Comparison of ENCODE assay signal across 1 cellular context in the genomic region with DNA sequence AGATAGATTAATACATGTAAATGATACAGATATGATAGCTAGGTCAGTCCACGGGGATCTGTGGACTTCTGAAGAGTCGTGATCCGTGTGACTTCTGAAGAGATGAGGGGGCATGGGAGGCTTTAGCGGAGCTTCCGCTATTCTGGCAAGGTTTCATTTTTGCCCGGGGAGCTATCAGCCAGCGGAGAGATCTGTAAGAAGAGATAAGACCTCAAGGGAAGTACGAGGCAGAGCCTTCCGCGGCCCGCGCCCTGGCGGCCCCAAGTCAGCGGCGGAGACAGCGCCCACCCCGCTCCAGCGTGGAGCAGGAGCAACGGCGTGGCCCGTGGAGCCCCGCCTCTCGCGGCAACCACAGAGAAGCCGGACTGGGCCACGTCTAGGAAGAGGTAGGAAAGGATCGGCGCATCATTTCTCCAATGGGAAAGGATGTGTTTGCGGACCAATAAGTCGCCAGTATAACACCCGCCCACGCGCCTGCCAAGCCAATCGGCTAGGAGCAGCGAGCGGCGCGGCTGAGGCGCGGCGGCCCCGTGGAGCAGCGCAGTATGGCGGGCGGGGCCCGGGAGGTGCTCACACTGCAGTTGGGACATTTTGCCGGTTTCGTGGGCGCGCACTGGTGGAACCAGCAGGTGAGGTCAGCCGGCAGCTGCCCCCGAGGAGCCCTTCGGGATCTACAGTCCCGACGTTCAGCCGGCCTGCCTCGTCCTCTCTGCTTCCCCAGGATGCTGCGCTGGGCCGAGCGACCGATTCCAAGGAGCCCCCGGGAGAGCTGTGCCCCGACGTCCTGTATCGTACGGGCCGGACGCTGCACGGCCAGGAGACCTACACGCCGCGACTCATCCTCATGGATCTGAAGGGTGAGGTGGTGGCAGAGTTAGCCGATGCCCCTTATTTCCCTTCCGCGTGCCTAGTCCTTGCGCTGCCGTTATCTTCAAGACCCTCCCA.
TF ChIP-seq lines count a peak whose summit lies in the region.
"Not testable (repeated sequence)": the region's sequence is repeated elsewhere in the genome, so short reads cannot be mapped to it uniquely, and the experiment has no call there.

No MANE protein-coding gene starts in this region.

TF ChIP-seq in HepG2, 621 proteins besides CTCF, POLR2A, EP300 and RAD21 (continued from another document):
- TF ChIP-seq, protein P1, sequence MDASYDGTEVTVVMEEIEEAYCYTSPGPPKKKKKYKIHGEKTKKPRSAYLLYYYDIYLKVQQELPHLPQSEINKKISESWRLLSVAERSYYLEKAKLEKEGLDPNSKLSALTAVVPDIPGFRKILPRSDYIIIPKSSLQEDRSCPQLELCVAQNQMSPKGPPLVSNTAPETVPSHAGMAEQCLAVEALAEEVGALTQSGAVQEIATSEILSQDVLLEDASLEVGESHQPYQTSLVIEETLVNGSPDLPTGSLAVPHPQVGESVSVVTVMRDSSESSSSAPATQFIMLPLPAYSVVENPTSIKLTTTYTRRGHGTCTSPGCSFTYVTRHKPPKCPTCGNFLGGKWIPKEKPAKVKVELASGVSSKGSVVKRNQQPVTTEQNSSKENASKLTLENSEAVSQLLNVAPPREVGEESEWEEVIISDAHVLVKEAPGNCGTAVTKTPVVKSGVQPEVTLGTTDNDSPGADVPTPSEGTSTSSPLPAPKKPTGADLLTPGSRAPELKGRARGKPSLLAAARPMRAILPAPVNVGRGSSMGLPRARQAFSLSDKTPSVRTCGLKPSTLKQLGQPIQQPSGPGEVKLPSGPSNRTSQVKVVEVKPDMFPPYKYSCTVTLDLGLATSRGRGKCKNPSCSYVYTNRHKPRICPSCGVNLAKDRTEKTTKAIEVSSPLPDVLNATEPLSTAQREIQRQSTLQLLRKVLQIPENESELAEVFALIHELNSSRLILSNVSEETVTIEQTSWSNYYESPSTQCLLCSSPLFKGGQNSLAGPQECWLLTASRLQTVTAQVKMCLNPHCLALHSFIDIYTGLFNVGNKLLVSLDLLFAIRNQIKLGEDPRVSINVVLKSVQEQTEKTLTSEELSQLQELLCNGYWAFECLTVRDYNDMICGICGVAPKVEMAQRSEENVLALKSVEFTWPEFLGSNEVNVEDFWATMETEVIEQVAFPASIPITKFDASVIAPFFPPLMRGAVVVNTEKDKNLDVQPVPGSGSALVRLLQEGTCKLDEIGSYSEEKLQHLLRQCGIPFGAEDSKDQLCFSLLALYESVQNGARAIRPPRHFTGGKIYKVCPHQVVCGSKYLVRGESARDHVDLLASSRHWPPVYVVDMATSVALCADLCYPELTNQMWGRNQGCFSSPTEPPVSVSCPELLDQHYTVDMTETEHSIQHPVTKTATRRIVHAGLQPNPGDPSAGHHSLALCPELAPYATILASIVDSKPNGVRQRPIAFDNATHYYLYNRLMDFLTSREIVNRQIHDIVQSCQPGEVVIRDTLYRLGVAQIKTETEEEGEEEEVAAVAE (CRISPR knock-in tag; IDR thresholded peaks at IDR 0.05; ENCODE audit: borderline replicate concordance), result peak; percentile 99
- peak; percentile 70; the same call in 1 of the 2 replicates for TF ChIP-seq SIN3A (IDR thresholded peaks at IDR 0.05; ENCODE audit: borderline replicate concordance, low read depth, low read length)
- 0 out of 2 replicates have a peak, but pooled peaks have one; percentile 42 for TF ChIP-seq SMYD3 (CRISPR knock-in tag; IDR thresholded peaks at IDR 0.05)
- peak; percentile 48; the same call in 1 of the 2 replicates for TF ChIP-seq ZNF556 (CRISPR knock-in tag; IDR thresholded peaks at IDR 0.05; ENCODE audit: borderline replicate concordance)
- peak; percentile 76 for TF ChIP-seq ZNF777 (CRISPR knock-in tag; IDR thresholded peaks at IDR 0.05)
- peak; percentile 69; the same call in 1 of the 2 replicates for TF ChIP-seq ZNF788 (CRISPR knock-in tag; IDR thresholded peaks at IDR 0.05; ENCODE audit: borderline replicate concordance)
- TF ChIP-seq CREB1 (IDR thresholded peaks at IDR 0.05), result peak; percentile 13; the same call in 1 of the 2 replicates
- TF ChIP-seq CREB1 (CRISPR knock-in tag; IDR thresholded peaks at IDR 0.05), result peak; percentile 57; the same call in 1 of the 2 replicates
- peak; percentile 92 for TF ChIP-seq HNRNPLL (IDR thresholded peaks at IDR 0.05; ENCODE audit: low read depth, low read length, poor library complexity, severe bottlenecking)
- TF ChIP-seq AGO1 (IDR thresholded peaks at IDR 0.05; ENCODE audit: low read depth, low read length, poor library complexity, severe bottlenecking), result peak; percentile 75
- peak; percentile 33; the same call in 1 of the 2 replicates for TF ChIP-seq RXRB (CRISPR knock-in tag; IDR thresholded peaks at IDR 0.05; ENCODE audit: borderline replicate concordance)
- peak; percentile 62; the same call in 1 of the 2 replicates for TF ChIP-seq ZMYM4 (CRISPR knock-in tag; IDR thresholded peaks at IDR 0.05)
- 0 out of 2 replicates have a peak, but pooled peaks have one; percentile 50 for TF ChIP-seq ZNF510 (CRISPR knock-in tag; IDR thresholded peaks at IDR 0.05; ENCODE audit: low read depth)
- peak; percentile 41; the same call in 1 of the 2 replicates for TF ChIP-seq ELF3 (CRISPR knock-in tag; IDR thresholded peaks at IDR 0.05)
- TF ChIP-seq ZZZ3 (CRISPR knock-in tag; IDR thresholded peaks at IDR 0.05; ENCODE audit: borderline replicate concordance), result 0 out of 2 replicates have a peak, but pooled peaks have one; percentile 40
- peak; percentile 35; the same call in 1 of the 2 replicates for TF ChIP-seq ZSCAN31 (CRISPR knock-in tag; IDR thresholded peaks at IDR 0.05; ENCODE audit: low read depth)
- TF ChIP-seq ERF (CRISPR knock-in tag; IDR thresholded peaks at IDR 0.05), result peak; percentile 56
- peak; percentile 54; the same call in 1 of the 2 replicates for TF ChIP-seq YEATS2 (CRISPR knock-in tag; IDR thresholded peaks at IDR 0.05; ENCODE audit: borderline replicate concordance)
- TF ChIP-seq SAP130 (CRISPR knock-in tag; IDR thresholded peaks at IDR 0.05; ENCODE audit: low read depth), result peak; percentile 84
- TF ChIP-seq ZFX (CRISPR knock-in tag; IDR thresholded peaks at IDR 0.05; ENCODE audit: low read depth), result peak; percentile 83
- TF ChIP-seq NFYB (CRISPR knock-in tag; IDR thresholded peaks at IDR 0.05), result peak; percentile 84
- 0 out of 4 replicates have a peak, but pooled peaks of 1 of the 2 experiments have one; percentile 27 for TF ChIP-seq KLF16 (CRISPR knock-in tag; IDR thresholded peaks at IDR 0.05)
- TF ChIP-seq, protein P2, sequence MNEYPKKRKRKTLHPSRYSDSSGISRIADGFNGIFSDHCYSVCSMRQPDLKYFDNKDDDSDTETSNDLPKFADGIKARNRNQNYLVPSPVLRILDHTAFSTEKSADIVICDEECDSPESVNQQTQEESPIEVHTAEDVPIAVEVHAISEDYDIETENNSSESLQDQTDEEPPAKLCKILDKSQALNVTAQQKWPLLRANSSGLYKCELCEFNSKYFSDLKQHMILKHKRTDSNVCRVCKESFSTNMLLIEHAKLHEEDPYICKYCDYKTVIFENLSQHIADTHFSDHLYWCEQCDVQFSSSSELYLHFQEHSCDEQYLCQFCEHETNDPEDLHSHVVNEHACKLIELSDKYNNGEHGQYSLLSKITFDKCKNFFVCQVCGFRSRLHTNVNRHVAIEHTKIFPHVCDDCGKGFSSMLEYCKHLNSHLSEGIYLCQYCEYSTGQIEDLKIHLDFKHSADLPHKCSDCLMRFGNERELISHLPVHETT (CRISPR knock-in tag; conservative IDR thresholded peaks at IDR 0.05), result 0 out of 2 replicates have a peak, but pooled peaks have one; percentile 24
- not testable (repeated sequence) for TF ChIP-seq SP1 (IDR thresholded peaks at IDR 0.05)
- 0 out of 2 replicates have a peak, but pooled peaks have one; percentile 21 for TF ChIP-seq SP1 (CRISPR knock-in tag; IDR thresholded peaks at IDR 0.05)
